2 cellular contexts compared by ENCODE assay signal in genomic region chr5:141150215-141150992, GRCh38.
A peak's percentile ranks its signal among the peaks of the same experiment; 100 is the strongest.
TF ChIP-seq lines count a peak whose summit lies in the region.

No MANE protein-coding gene starts in this region.

TF ChIP-seq in HepG2, 621 proteins besides CTCF, POLR2A, EP300 and RAD21:
- peak in 1 of 2 experiments; percentile 9; a peak in 1 of 4 replicates for TF ChIP-seq HMGXB4 (CRISPR knock-in tag; IDR thresholded peaks at IDR 0.05; ENCODE audit: borderline replicate concordance in 1 of 2, low read depth in 1 of 2)
- no peak for TF ChIP-seq GABPA (IDR thresholded peaks at IDR 0.05; ENCODE audit: low read depth, low read length)
- TF ChIP-seq GABPA (CRISPR knock-in tag; IDR thresholded peaks at IDR 0.05; ENCODE audit: low read depth): no peak
- TF ChIP-seq HDAC2 (CRISPR knock-in tag; IDR thresholded peaks at IDR 0.05): no peak
- 0 out of 2 replicates have a peak, but pooled peaks have one; percentile 9 for TF ChIP-seq ISL2 (CRISPR knock-in tag; IDR thresholded peaks at IDR 0.05)
- TF ChIP-seq ZNF687 (CRISPR knock-in tag; IDR thresholded peaks at IDR 0.05): peak; percentile 23; the same call in 1 of the 2 replicates
- no peak for TF ChIP-seq HNRNPK (IDR thresholded peaks at IDR 0.05; ENCODE audit: low read depth, low read length, poor library complexity, severe bottlenecking)
- no peak for TF ChIP-seq BORCS8-MEF2B (CRISPR knock-in tag; IDR thresholded peaks at IDR 0.05)

TF ChIP-seq in SK-N-SH, 30 proteins besides CTCF, POLR2A, EP300 and RAD21:
- no peak for TF ChIP-seq SMC3 (IDR thresholded peaks at IDR 0.05; ENCODE audit: low read depth, low read length)
- no peak for TF ChIP-seq TCF12 (IDR thresholded peaks at IDR 0.05)
- no peak for TF ChIP-seq TAF1 (IDR thresholded peaks at IDR 0.05; ENCODE audit: borderline replicate concordance, low read depth, low read length)
- no peak for TF ChIP-seq JUND (IDR thresholded peaks at IDR 0.05)
- no peak for TF ChIP-seq POLR2AphosphoS5 (IDR thresholded peaks at IDR 0.05; ENCODE audit: low read depth, low read length)
- no peak for TF ChIP-seq MAX (IDR thresholded peaks at IDR 0.05; ENCODE audit: low read depth)
- TF ChIP-seq REST (IDR thresholded peaks at IDR 0.05; ENCODE audit: low read depth, low read length): no peak
- no peak for TF ChIP-seq FOXJ3 (CRISPR knock-in tag; IDR thresholded peaks at IDR 0.05)
- TF ChIP-seq RFX5 (IDR thresholded peaks at IDR 0.05; ENCODE audit: low read length): no peak
